24 cellular contexts compared by ENCODE assay signal in genomic region chr2:217742276-217742675, GRCh38.
DNase-seq lines count a peak whose midpoint lies in the region; ATAC-seq, FAIRE-seq and TF ChIP-seq lines count a peak whose summit lies in the region.
"Had no signal": no experiment of that assay in that cellular context is flagged by ENCODE, and none has a peak within 500 bp of the region (broad histone marks: within the 10 kb centered on the region; RNA-seq: fewer than 3 reads in every experiment).

No MANE protein-coding gene starts in this region.

- CTCF ChIA-PET in endothelial cell of umbilical vein (lab: Charles Lee): no interaction called here

- FAIRE-seq in endothelial cell of umbilical vein (lab: Jason Lieb, UNC): no peak
- FAIRE-seq: A549, D721Med, GM12892, H54 had no signal

- no peaks in the 10 kb centered on the region for H4K20me1 ChIP-seq in endothelial cell of umbilical vein (replicated peaks; ENCODE audit: control insufficient read depth, extremely low read depth, insufficient read depth, low read length)

- H3K9me3 Mint-ChIP-seq in type B pancreatic cell: no peaks in the 10 kb centered on the region

- POLR2A ChIA-PET in endothelial cell of umbilical vein (lab: Charles Lee): no interaction called here

- H3K27ac ChIP-seq in ascending aorta: peak overlapping the region; percentile 74 to 79
- no peak overlapping the region for H3K27ac ChIP-seq in endothelial cell of umbilical vein (ENCODE audit: insufficient read depth, low read depth, low read length)
- H3K27ac ChIP-seq: A549, C4-2B, HL-60, SK-N-MC had no signal

- peaks cover 23 to 33% of the 10 kb centered on the region in 2 donors for H3K36me3 ChIP-seq in ascending aorta
- H3K36me3 ChIP-seq in endothelial cell of umbilical vein (ENCODE audit: control insufficient read depth in 2 of 2, extremely low read depth in 1 of 2, insufficient read depth in 2 of 2, low read length in 2 of 2): no peaks in the 10 kb centered on the region

- in situ Hi-C loops in G401 (cut with HindIII; ENCODE audit: low sequenced_read_pairs): no loop called here

- no peak overlapping the region for H3K4me2 ChIP-seq in endothelial cell of umbilical vein (ENCODE audit: insufficient read depth, low read length)
- H3K4me2 ChIP-seq: A549 had no signal

- no peaks in the 10 kb centered on the region for H3K9me1 ChIP-seq in endothelial cell of umbilical vein (replicated peaks; ENCODE audit: control insufficient read depth, extremely low read depth, insufficient read depth, low read length)

- intact Hi-C loops in ascending aorta (cut with DNase I): no loop called here
- intact Hi-C loops in endothelial cell of umbilical vein (cut with micrococcal nuclease): no loop called here

- peaks cover 18 to 46% of the 10 kb centered on the region in 2 donors for H3K4me1 ChIP-seq in ascending aorta
- peaks cover 6% of the 10 kb centered on the region for H3K4me1 ChIP-seq in endothelial cell of umbilical vein (ENCODE audit: control insufficient read depth, extremely low read depth, insufficient read depth, low read length)
- H3K4me1 ChIP-seq: A549 had no signal

- H3K9me3 ChIP-seq in ascending aorta (no peaks in the 10 kb centered on the region), endothelial cell of umbilical vein (replicated peaks; ENCODE audit: control insufficient read depth, insufficient read depth, low read length) (no peaks in the 10 kb centered on the region)
- H3K9me3 ChIP-seq: A549 had no signal

- DNase-seq in G401 (ENCODE audit: low spot score): peak; percentile 31
- no peak for DNase-seq in ascending aorta (ENCODE audit: low spot score in 2 of 2)
- DNase-seq in endothelial cell of umbilical vein (ENCODE audit: low read depth, low spot score): no peak
- DNase-seq in type B pancreatic cell (ENCODE audit: extremely low spot score, unreplicated experiment): peak; percentile 11
- no peak for DNase-seq in cortex of kidney (lab: John Stamatoyannopoulos, UW)
- DNase-seq in NCI-H226: no peak
- DNase-seq: Karpas-422, MM.1S, NCI-H1092, NCI-H146, NCI-H2029 treated with DMSO at 0.1 percent for 48 hours, NCI-H2171, NCI-H510A, NCI-H774, OCI-M1, SHP77 had no signal

- H3K4me1 Mint-ChIP-seq in type B pancreatic cell (ENCODE audit: unreplicated experiment): peaks cover 12% of the 10 kb centered on the region

- H3K27me3 ChIP-seq in ascending aorta (no peaks in the 10 kb centered on the region), endothelial cell of umbilical vein (ENCODE audit: control insufficient read depth in 2 of 2, insufficient read depth in 2 of 2, low read length in 2 of 2) (no peaks in the 10 kb centered on the region)

- no TSS peak for BruUV-seq in endothelial cell of umbilical vein (replicated peaks; lab: Mats Ljungman, UMichigan)

- no peak for ATAC-seq in HG02852 (IDR thresholded peaks at IDR 0.05; ENCODE audit: unreplicated experiment)
- ATAC-seq: A549 had no signal

- H3K79me2 ChIP-seq in endothelial cell of umbilical vein (ENCODE audit: control insufficient read depth, insufficient read depth, low read length): no peaks in the 10 kb centered on the region

- TF ChIP-seq CTCF in ascending aorta (IDR thresholded peaks at IDR 0.05) (no peak), endothelial cell of umbilical vein (IDR thresholded peaks at IDR 0.05; ENCODE audit: extremely low read depth in 1 of 2, insufficient read depth in 1 of 2, low read depth in 1 of 2, low read length in 2 of 2) (no peak), type B pancreatic cell (conservative IDR thresholded peaks at IDR 0.05) (no peak)

- H3K4me3 ChIP-seq in ascending aorta (no peak overlapping the region), endothelial cell of umbilical vein (replicated peaks in 1 of 3; ENCODE audit: insufficient read depth in 1 of 3, low read depth in 1 of 3, low read length in 3 of 3) (no peak overlapping the region)
- H3K4me3 ChIP-seq: A549, SK-N-MC had no signal

- dilution Hi-C loops in endothelial cell of umbilical vein (cut with MboI; ENCODE audit: extremely low pct_ligation_motif_present, low sequenced_read_pairs): no loop called here

- no peak overlapping the region for H3K27ac Mint-ChIP-seq in type B pancreatic cell

- no peak overlapping the region for H3K9ac ChIP-seq in endothelial cell of umbilical vein (replicated peaks; ENCODE audit: extremely low read depth, insufficient read depth, low read length)

- H2AFZ ChIP-seq in endothelial cell of umbilical vein (ENCODE audit: low read depth, low read length): peak overlapping the region; percentile 3

- no peak overlapping the region for H3K4me3 Mint-ChIP-seq in type B pancreatic cell

- no peaks in the 10 kb centered on the region for H3K36me3 Mint-ChIP-seq in type B pancreatic cell

- no peak for TF ChIP-seq POLR2A in endothelial cell of umbilical vein (IDR thresholded peaks at IDR 0.05; ENCODE audit: low read depth, low read length)

- H3K27me3 Mint-ChIP-seq in type B pancreatic cell: peaks cover 7% of the 10 kb centered on the region

TF ChIP-seq in endothelial cell of umbilical vein, 7 proteins besides CTCF, POLR2A, EP300 and RAD21:
- TF ChIP-seq MAX (IDR thresholded peaks at IDR 0.05; ENCODE audit: insufficient read depth, insufficient read length) (no peak), JUN (IDR thresholded peaks at IDR 0.05; ENCODE audit: borderline replicate concordance, insufficient read depth, insufficient read length, low read depth) (no peak), GATA2 (IDR thresholded peaks at IDR 0.05; ENCODE audit: insufficient read depth, insufficient read length, low read depth, low read length) (no peak), MYC (IDR thresholded peaks at IDR 0.05; ENCODE audit: low read depth, low read length) (no peak), FOS (IDR thresholded peaks at IDR 0.05; ENCODE audit: borderline replicate concordance, insufficient read depth, low read length) (no peak), EZH2 (IDR thresholded peaks at IDR 0.05; ENCODE audit: borderline replicate concordance, low read depth, low read length, severe bottlenecking) (no peak), POLR2AphosphoS5 (IDR thresholded peaks at IDR 0.05; ENCODE audit: insufficient read depth, low read depth, low read length) (no peak)

Comparison
In these comparisons a context has a peak if more than half of its experiments do, and no peak if none do; other contexts are left out.
1. DNase-seq: peak in G401 (single experiment) and type B pancreatic cell (single experiment); none in ascending aorta (0 of 2), endothelial cell of umbilical vein (single experiment), cortex of kidney (single experiment) and NCI-H226 (single experiment).